Comparison of ENCODE assay signal across 9 cellular contexts in the genomic region with DNA sequence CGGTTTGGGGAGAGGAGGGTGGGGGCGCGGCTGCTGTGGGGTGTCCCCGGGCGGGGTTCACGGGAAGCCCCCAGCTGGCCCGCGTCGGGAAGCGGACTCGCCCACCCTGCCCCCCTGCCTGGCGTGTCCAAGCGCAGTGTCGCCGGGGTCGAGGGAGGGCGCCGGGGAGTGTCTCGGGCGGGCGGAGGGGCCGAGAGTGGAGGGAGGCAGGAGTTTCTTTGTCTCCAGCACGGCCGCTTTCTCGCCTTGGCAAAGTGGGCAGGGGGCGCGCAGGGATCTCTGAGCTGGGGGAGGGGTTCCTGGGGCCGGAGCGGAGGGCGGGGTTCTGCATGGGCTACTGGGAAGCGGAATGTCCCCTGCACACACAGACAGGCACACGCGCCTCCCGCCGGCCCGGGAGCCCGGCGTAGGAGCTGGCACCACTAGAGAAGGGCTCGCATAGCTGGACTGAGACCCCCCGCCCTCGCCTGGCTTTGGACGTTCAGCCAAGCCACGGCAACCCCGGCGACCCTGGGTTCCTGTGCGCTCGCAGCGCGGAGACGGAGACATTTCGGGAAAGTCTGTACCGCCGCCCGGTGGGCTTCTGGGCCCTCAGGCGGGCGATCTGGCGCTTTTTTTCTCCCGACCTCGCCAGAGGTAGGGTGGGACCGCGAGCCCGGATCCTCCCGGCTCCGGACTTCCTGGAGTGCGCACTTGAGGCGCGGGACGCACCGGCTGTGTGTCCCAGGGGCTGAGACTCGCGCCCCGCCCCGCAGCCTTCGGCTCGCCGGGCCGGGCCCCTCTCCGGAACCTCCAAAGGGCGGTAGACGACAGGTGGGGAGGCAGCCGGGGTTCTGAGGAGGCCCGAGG. TPM values are rescaled to one million over a fixed set of nuclear protein-coding genes. Genes with fewer than 3 reads are reported as not detected.
A peak's percentile ranks its signal among the peaks of the same experiment; 100 is the strongest.
DNase-seq lines count a peak whose midpoint lies in the region; ATAC-seq and TF ChIP-seq lines count a peak whose summit lies in the region.
"Had no signal": no experiment of that assay in that cellular context is flagged by ENCODE, and none has a peak within 500 bp of the region (broad histone marks: within the 10 kb centered on the region; RNA-seq: fewer than 3 reads in every experiment).

No MANE protein-coding gene starts in this region.

- peak overlapping the region; percentile 72 for H3K9ac ChIP-seq in iPS-18a (ENCODE audit: low read length)

- peak overlapping the region; percentile 90 for H3K4me3 Mint-ChIP-seq in WTC11

- no peaks in the 10 kb centered on the region for H3K36me3 Mint-ChIP-seq in WTC11
- H3K36me3 Mint-ChIP-seq: naive B cell had no signal

- peak; percentile 11 for ATAC-seq in WTC11

- CTCF ChIA-PET in WTC11 (lab: Charles Lee) = interaction anchor here (0.5 to 5.1 kb wide), 10 partner anchors 10 to 320 kb away, joined by 3 to 44 read pairs (median 4); no protein-coding TSS in a partner anchor

- TF ChIP-seq CTCF in WTC11 (IDR thresholded peaks at IDR 0.05) = no peak

- POLR2A ChIA-PET in WTC11 (lab: Charles Lee) = interaction anchor here (0.5 to 1.0 kb wide), 3 partner anchors 18 to 320 kb away, joined by 3 to 12 read pairs (median 8); no protein-coding TSS in a partner anchor

- H3K36me3 ChIP-seq in iPS-18a (ENCODE audit: control insufficient read depth, low read depth, low read length) = no peaks in the 10 kb centered on the region

- no peaks in the 10 kb centered on the region for H3K9me3 ChIP-seq in iPS-18a (ENCODE audit: control insufficient read depth, low read depth, low read length)

- H3K4me1 ChIP-seq in iPS-18a (ENCODE audit: control insufficient read depth, low read depth, low read length) = peaks cover 23% of the 10 kb centered on the region

- no peak overlapping the region for H3K27ac ChIP-seq in iPS-18a (ENCODE audit: low read length)
- peak overlapping the region in 1 of 21 experiments; percentile 62 for H3K27ac ChIP-seq in skin epidermis

- no peak overlapping the region for H3K27ac Mint-ChIP-seq in WTC11
- H3K27ac Mint-ChIP-seq: naive B cell had no signal

- no peaks in the 10 kb centered on the region for H3K9me3 Mint-ChIP-seq in WTC11

- peaks cover 27% of the 10 kb centered on the region for H3K4me1 Mint-ChIP-seq in WTC11

- DNase-seq in DMS79 treated with DMSO at 0.1 percent for 48 hours (lab: John Stamatoyannopoulos, UW) = peak; percentile 22
- no peak for DNase-seq in DMS79 (lab: John Stamatoyannopoulos, UW)
- peak; percentile 53 for DNase-seq in WTC11 (ENCODE audit: low spot score)
- no peak for DNase-seq in inferior parietal cortex (ENCODE audit: extremely low spot score)
- DNase-seq in stimulated activated CD4-positive, alpha-beta T cell treated with anti-CD3 and anti-CD28 coated beads, Interleukin-15, amount 100 ng/mL, for 24 hours = no peak
- no peak for DNase-seq in HCEC 1CT
- DNase-seq: naive B cell had no signal

- peak overlapping the region; percentile 83 for H3K4me3 ChIP-seq in iPS-18a (ENCODE audit: low read length)
- peak overlapping the region; percentile 15 to 38 (median 31) for H3K4me3 ChIP-seq in skin epidermis

- peaks cover 49% of the 10 kb centered on the region for H3K27me3 ChIP-seq in iPS-18a (ENCODE audit: control insufficient read depth, insufficient read depth, low read length)

- H3K27me3 Mint-ChIP-seq in WTC11 (ENCODE audit: low read depth) = peaks cover 80% of the 10 kb centered on the region

TF ChIP-seq in WTC11, 78 proteins besides CTCF, POLR2A, EP300 and RAD21:
- TF ChIP-seq FOXK1 (CRISPR knock-in tag; IDR thresholded peaks at IDR 0.05) (peak; percentile 31; the same call in 1 of the 2 replicates), GABPB1 (CRISPR knock-in tag; IDR thresholded peaks at IDR 0.05) (no peak), CBFB (CRISPR knock-in tag; IDR thresholded peaks at IDR 0.05; ENCODE audit: low read depth) (no peak), TEAD1 (CRISPR knock-in tag; IDR thresholded peaks at IDR 0.05) (0 out of 2 replicates have a peak, but pooled peaks have one; percentile 26), ZNF423 (CRISPR knock-in tag; IDR thresholded peaks at IDR 0.05) (0 out of 2 replicates have a peak, but pooled peaks have one; percentile 10), E2F5 (CRISPR knock-in tag; IDR thresholded peaks at IDR 0.05) (no peak)
- TF ChIP-seq, protein P1, sequence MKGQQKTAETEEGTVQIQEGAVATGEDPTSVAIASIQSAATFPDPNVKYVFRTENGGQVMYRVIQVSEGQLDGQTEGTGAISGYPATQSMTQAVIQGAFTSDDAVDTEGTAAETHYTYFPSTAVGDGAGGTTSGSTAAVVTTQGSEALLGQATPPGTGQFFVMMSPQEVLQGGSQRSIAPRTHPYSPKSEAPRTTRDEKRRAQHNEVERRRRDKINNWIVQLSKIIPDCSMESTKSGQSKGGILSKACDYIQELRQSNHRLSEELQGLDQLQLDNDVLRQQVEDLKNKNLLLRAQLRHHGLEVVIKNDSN (CRISPR knock-in tag; IDR thresholded peaks at IDR 0.05) = 0 out of 2 replicates have a peak, but pooled peaks have one; percentile 23
- TF ChIP-seq, protein P2, sequence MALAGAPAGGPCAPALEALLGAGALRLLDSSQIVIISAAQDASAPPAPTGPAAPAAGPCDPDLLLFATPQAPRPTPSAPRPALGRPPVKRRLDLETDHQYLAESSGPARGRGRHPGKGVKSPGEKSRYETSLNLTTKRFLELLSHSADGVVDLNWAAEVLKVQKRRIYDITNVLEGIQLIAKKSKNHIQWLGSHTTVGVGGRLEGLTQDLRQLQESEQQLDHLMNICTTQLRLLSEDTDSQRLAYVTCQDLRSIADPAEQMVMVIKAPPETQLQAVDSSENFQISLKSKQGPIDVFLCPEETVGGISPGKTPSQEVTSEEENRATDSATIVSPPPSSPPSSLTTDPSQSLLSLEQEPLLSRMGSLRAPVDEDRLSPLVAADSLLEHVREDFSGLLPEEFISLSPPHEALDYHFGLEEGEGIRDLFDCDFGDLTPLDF (CRISPR knock-in tag; IDR thresholded peaks at IDR 0.05) = no peak
- TF ChIP-seq, protein P3, sequence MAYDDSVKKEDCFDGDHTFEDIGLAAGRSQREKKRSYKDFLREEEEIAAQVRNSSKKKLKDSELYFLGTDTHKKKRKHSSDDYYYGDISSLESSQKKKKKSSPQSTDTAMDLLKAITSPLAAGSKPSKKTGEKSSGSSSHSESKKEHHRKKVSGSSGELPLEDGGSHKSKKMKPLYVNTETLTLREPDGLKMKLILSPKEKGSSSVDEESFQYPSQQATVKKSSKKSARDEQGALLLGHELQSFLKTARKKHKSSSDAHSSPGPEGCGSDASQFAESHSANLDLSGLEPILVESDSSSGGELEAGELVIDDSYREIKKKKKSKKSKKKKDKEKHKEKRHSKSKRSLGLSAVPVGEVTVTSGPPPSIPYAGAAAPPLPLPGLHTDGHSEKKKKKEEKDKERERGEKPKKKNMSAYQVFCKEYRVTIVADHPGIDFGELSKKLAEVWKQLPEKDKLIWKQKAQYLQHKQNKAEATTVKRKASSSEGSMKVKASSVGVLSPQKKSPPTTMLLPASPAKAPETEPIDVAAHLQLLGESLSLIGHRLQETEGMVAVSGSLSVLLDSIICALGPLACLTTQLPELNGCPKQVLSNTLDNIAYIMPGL (CRISPR knock-in tag; IDR thresholded peaks at IDR 0.05) = no peak
- TF ChIP-seq, protein P4, sequence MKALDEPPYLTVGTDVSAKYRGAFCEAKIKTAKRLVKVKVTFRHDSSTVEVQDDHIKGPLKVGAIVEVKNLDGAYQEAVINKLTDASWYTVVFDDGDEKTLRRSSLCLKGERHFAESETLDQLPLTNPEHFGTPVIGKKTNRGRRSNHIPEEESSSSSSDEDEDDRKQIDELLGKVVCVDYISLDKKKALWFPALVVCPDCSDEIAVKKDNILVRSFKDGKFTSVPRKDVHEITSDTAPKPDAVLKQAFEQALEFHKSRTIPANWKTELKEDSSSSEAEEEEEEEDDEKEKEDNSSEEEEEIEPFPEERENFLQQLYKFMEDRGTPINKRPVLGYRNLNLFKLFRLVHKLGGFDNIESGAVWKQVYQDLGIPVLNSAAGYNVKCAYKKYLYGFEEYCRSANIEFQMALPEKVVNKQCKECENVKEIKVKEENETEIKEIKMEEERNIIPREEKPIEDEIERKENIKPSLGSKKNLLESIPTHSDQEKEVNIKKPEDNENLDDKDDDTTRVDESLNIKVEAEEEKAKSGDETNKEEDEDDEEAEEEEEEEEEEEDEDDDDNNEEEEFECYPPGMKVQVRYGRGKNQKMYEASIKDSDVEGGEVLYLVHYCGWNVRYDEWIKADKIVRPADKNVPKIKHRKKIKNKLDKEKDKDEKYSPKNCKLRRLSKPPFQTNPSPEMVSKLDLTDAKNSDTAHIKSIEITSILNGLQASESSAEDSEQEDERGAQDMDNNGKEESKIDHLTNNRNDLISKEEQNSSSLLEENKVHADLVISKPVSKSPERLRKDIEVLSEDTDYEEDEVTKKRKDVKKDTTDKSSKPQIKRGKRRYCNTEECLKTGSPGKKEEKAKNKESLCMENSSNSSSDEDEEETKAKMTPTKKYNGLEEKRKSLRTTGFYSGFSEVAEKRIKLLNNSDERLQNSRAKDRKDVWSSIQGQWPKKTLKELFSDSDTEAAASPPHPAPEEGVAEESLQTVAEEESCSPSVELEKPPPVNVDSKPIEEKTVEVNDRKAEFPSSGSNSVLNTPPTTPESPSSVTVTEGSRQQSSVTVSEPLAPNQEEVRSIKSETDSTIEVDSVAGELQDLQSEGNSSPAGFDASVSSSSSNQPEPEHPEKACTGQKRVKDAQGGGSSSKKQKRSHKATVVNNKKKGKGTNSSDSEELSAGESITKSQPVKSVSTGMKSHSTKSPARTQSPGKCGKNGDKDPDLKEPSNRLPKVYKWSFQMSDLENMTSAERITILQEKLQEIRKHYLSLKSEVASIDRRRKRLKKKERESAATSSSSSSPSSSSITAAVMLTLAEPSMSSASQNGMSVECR (CRISPR knock-in tag; IDR thresholded peaks at IDR 0.05; ENCODE audit: borderline replicate concordance) = peak; percentile 77; the same call in 1 of the 2 replicates
TF ChIP-seq in WTC11: peak in this region for 5.

RNA-seq across cellular contexts. Expression of gene ST8SIA2, which starts 0.9 kb away (rescaled TPM):
- total RNA-seq in WTC11 (2021) = 1.8 to 2.9 TPM (median 2.2 TPM) in 3 replicates

Comparison
In these comparisons a context has a peak if more than half of its experiments do, and no peak if none do; other contexts are left out.
1. DNase-seq: peak in DMS79 treated with DMSO at 0.1 percent for 48 hours (single experiment) and WTC11 (single experiment); none in DMS79 (single experiment), inferior parietal cortex (single experiment), stimulated activated CD4-positive, alpha-beta T cell treated with anti-CD3 and anti-CD28 coated beads, Interleukin-15, amount 100 ng/mL, for 24 hours (single experiment) and HCEC 1CT (single experiment).